8 cellular contexts compared by ENCODE assay signal in the genomic region with DNA sequence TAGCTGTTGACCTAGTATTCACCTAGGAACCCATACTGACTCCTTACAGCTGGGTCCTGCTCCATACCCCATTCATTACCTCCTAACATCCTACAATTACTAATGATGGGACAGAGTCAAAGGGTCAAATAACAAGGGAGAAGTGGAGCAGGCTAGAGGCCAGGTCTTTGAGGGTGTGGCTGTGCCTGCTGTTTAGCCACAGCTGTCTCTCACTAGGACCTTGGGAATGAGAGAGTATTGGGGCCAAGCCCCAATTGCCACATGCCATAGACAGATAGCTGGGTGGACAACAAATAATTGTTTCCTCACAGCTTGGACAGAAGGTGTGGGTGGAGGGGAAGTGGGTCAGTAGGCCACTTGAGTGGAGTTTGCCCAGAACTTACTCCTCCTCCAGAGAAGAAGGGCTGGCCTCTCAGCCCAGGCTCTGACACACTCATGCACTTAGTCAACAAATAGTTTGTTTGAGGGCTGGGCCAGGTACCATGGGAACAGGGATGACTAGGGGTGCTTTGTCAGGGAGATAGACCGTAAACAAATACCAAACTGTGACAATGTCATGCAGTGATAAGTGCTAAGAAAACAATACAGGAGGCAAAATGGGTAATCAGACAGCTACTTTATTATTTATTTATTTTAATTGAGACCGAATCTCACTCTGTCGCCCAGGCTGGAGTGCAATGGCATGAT. TPM values are rescaled to one million over a fixed set of nuclear protein-coding genes. Genes with fewer than 3 reads are reported as not detected.
DNase-seq lines count a peak whose midpoint lies in the region; ATAC-seq and TF ChIP-seq lines count a peak whose summit lies in the region.

No MANE protein-coding gene starts in this region.

- peak overlapping the region in 3 of 4 donors; percentile 74 to 87 (median 82) for H3K27ac ChIP-seq in Peyer's patch
- H3K27ac ChIP-seq in effector memory CD4-positive, alpha-beta T cell (ENCODE audit: insufficient read depth, low read length, poor library complexity, severe bottlenecking) = peak overlapping the region; percentile 55

- H3K36me3 ChIP-seq in Peyer's patch = no peaks in the 10 kb centered on the region
- H3K36me3 ChIP-seq in effector memory CD4-positive, alpha-beta T cell (ENCODE audit: control insufficient read depth, insufficient read depth, low read length) = peaks cover 7% of the 10 kb centered on the region

- ATAC-seq in GM19395 (IDR thresholded peaks at IDR 0.05; ENCODE audit: unreplicated experiment) = no peak

- TF ChIP-seq CTCF in Peyer's patch (IDR thresholded peaks at IDR 0.05) = no peak

- no peak for TF ChIP-seq POLR2A in Peyer's patch (IDR thresholded peaks at IDR 0.05)

- H3K4me1 ChIP-seq in Peyer's patch = peaks cover 0 to 39% (median 1%) of the 10 kb centered on the region in 4 donors
- H3K4me1 ChIP-seq in effector memory CD4-positive, alpha-beta T cell (ENCODE audit: control insufficient read depth, insufficient read depth, low read length, poor library complexity, severe bottlenecking) = peaks cover 7% of the 10 kb centered on the region

- DNase-seq in activated T-cell treated with anti-CD3 and anti-CD28 coated beads for 1 hour (ENCODE audit: low read depth) (peak; percentile 9), activated T-cell treated with anti-CD3 and anti-CD28 coated beads for 4 hours (no peak), Peyer's patch (peak in 2 of 3 donors; percentile 80 to 89), medulla oblongata (ENCODE audit: extremely low spot score) (peak; percentile 56), ureter (ENCODE audit: low spot score) (peak; percentile 75), superior temporal gyrus (ENCODE audit: extremely low spot score) (no peak)
- DNase-seq in effector memory CD4-positive, alpha-beta T cell = peak; percentile 31 to 46 (median 44)

- H3K9me3 ChIP-seq in Peyer's patch = no peaks in the 10 kb centered on the region
- no peaks in the 10 kb centered on the region for H3K9me3 ChIP-seq in effector memory CD4-positive, alpha-beta T cell (ENCODE audit: control insufficient read depth, low read length)

- H3K27me3 ChIP-seq in Peyer's patch = no peaks in the 10 kb centered on the region
- no peaks in the 10 kb centered on the region for H3K27me3 ChIP-seq in effector memory CD4-positive, alpha-beta T cell (replicated peaks; ENCODE audit: control insufficient read depth, insufficient read depth, low read length, poor library complexity, severe bottlenecking)

- H3K4me3 ChIP-seq in Peyer's patch = no peak overlapping the region
- H3K4me3 ChIP-seq in effector memory CD4-positive, alpha-beta T cell (ENCODE audit: insufficient read depth, low read depth, low read length, poor library complexity, severe bottlenecking) = no peak overlapping the region

RNA-seq across cellular contexts. Expression of a gene that starts 10.2 kb away (rescaled TPM):
- total RNA-seq in Peyer's patch (100 to 1,000 TPM in 2 of 4 donors, 10 to 100 TPM in 2; 64.8 to 138 (median 94.6) TPM), ureter (50.9 TPM)

RNA-seq across cellular contexts. Expression of a gene that starts 11.0 kb away (rescaled TPM):
- total RNA-seq in Peyer's patch (10 to 100 TPM; 55.5 to 82.5 (median 69.1) TPM), ureter (85.2 TPM)

RNA-seq across cellular contexts. Expression of a gene that starts 15.2 kb away (rescaled TPM):
- 100 to 1,000 TPM in 2 of 4 donors, 10 to 100 TPM in 2; 94.2 to 154 (median 114) TPM for total RNA-seq in Peyer's patch
- total RNA-seq in ureter = 64.9 TPM

RNA-seq across cellular contexts. Expression of a gene that starts 15.6 kb away (rescaled TPM):
- total RNA-seq in Peyer's patch = 10 to 100 TPM; 23.9 to 38.2 (median 31.7) TPM
- total RNA-seq in ureter = 22.8 TPM

RNA-seq across cellular contexts. Expression of a gene that starts 27.0 kb away (rescaled TPM):
- 10 to 100 TPM in 1 of 4 donors, not detected in 3; 10.0 TPM for total RNA-seq in Peyer's patch
- not detected for total RNA-seq in ureter

Comparison
In these comparisons a context has a peak if more than half of its experiments do, and no peak if none do; other contexts are left out.
1. DNase-seq: peak in activated T-cell treated with anti-CD3 and anti-CD28 coated beads for 1 hour (single experiment), Peyer's patch (2 of 3), effector memory CD4-positive, alpha-beta T cell (3 of 3), medulla oblongata (single experiment) and ureter (single experiment); none in activated T-cell treated with anti-CD3 and anti-CD28 coated beads for 4 hours (single experiment) and superior temporal gyrus (single experiment).